8 cellular contexts compared by ENCODE assay signal in genomic region chr1:53326088-53326597, GRCh38. TPM values are rescaled to one million over a fixed set of nuclear protein-coding genes. Genes with fewer than 3 reads are reported as not detected.
DNase-seq lines count a peak whose midpoint lies in the region; ATAC-seq, FAIRE-seq and TF ChIP-seq lines count a peak whose summit lies in the region.

No MANE protein-coding gene starts in this region.

- dilution Hi-C loops in endothelial cell of umbilical vein (cut with MboI; ENCODE audit: extremely low pct_ligation_motif_present, low sequenced_read_pairs) = no loop called here

- no peaks in the 10 kb centered on the region for H4K20me1 ChIP-seq in endothelial cell of umbilical vein (replicated peaks; ENCODE audit: control insufficient read depth, extremely low read depth, insufficient read depth, low read length)

- no peaks in the 10 kb centered on the region for H3K9me1 ChIP-seq in endothelial cell of umbilical vein (replicated peaks; ENCODE audit: control insufficient read depth, extremely low read depth, insufficient read depth, low read length)

- TF ChIP-seq CTCF in endothelial cell of umbilical vein (IDR thresholded peaks at IDR 0.05; ENCODE audit: extremely low read depth in 1 of 2, insufficient read depth in 1 of 2, low read depth in 1 of 2, low read length in 2 of 2) = no peak

- H2AFZ ChIP-seq in endothelial cell of umbilical vein (ENCODE audit: low read depth, low read length) = peak overlapping the region; percentile 95

- H3K27me3 ChIP-seq in endothelial cell of umbilical vein (ENCODE audit: control insufficient read depth in 2 of 2, insufficient read depth in 2 of 2, low read length in 2 of 2) = no peaks in the 10 kb centered on the region

- CTCF ChIA-PET in endothelial cell of umbilical vein (lab: Charles Lee) = interaction anchor here (0.7 to 2.2 kb wide), 3 partner anchors 9 to 69 kb away, joined by 3 to 8 read pairs (median 3); no protein-coding TSS in a partner anchor

- peak; percentile 76 for TF ChIP-seq POLR2A in endothelial cell of umbilical vein (IDR thresholded peaks at IDR 0.05; ENCODE audit: low read depth, low read length)

- no TSS peak for BruUV-seq in endothelial cell of umbilical vein (replicated peaks; lab: Mats Ljungman, UMichigan)

- DNase-seq in Caki2 (ENCODE audit: low read depth) = peak; percentile 97
- peak; percentile 94 for DNase-seq in HT-29 (ENCODE audit: low spot score)
- DNase-seq in NOMO-1 (lab: John Stamatoyannopoulos, UW; ENCODE audit: unreplicated experiment in 2 of 2) = peak; percentile 98
- DNase-seq in activated CD8-positive, alpha-beta memory T cell treated with anti-CD3 and anti-CD28 coated beads for 48 hours (ENCODE audit: low read depth in 2 of 3, low spot score in 2 of 3) = peak; percentile 82 to 96 (median 88)
- DNase-seq in endothelial cell of umbilical vein (ENCODE audit: low read depth, low spot score) = peak; percentile 81
- DNase-seq in midbrain (lab: John Stamatoyannopoulos, UW) = peak; percentile 69
- peak; percentile 90 to 93 for DNase-seq in stimulated activated CD8-positive, alpha-beta memory T cell treated with anti-CD3 and anti-CD28 coated beads, Interleukin-15, amount 100 ng/mL, for 4 hours (ENCODE audit: low read depth in 2 of 2)

- peak; percentile 96 for FAIRE-seq in endothelial cell of umbilical vein (lab: Jason Lieb, UNC)

- peak overlapping the region; percentile 81 for H3K27ac ChIP-seq in endothelial cell of umbilical vein (ENCODE audit: insufficient read depth, low read depth, low read length)

- H3K4me2 ChIP-seq in endothelial cell of umbilical vein (ENCODE audit: insufficient read depth, low read length) = peak overlapping the region; percentile 25

- intact Hi-C loops in endothelial cell of umbilical vein (cut with micrococcal nuclease) = loop anchor here (1.0 to 2.0 kb wide), 4 partner anchors 33 to 129 kb away; partner anchors contain the start of genes CPT2 and MAGOH

- in situ Hi-C loops in Caki2 (cut with HindIII; ENCODE audit: low pct_unique_long_range_greater_than_20kb, low sequenced_read_pairs) = no loop called here

- H3K9ac ChIP-seq in endothelial cell of umbilical vein (replicated peaks; ENCODE audit: extremely low read depth, insufficient read depth, low read length) = peak overlapping the region; percentile 85

- peak; percentile 83 for ATAC-seq in GM21367 (IDR thresholded peaks at IDR 0.05; ENCODE audit: unreplicated experiment)

- peak overlapping the region; percentile 53 to 83 (median 79) for H3K4me3 ChIP-seq in endothelial cell of umbilical vein (replicated peaks in 1 of 3; ENCODE audit: insufficient read depth in 1 of 3, low read depth in 1 of 3, low read length in 3 of 3)

- H3K79me2 ChIP-seq in endothelial cell of umbilical vein (ENCODE audit: control insufficient read depth, insufficient read depth, low read length) = peaks cover 51% of the 10 kb centered on the region

- H3K36me3 ChIP-seq in endothelial cell of umbilical vein (ENCODE audit: control insufficient read depth in 2 of 2, extremely low read depth in 1 of 2, insufficient read depth in 2 of 2, low read length in 2 of 2) = no peaks in the 10 kb centered on the region

- peaks cover 16% of the 10 kb centered on the region for H3K4me1 ChIP-seq in endothelial cell of umbilical vein (ENCODE audit: control insufficient read depth, extremely low read depth, insufficient read depth, low read length)

- no peaks in the 10 kb centered on the region for H3K9me3 ChIP-seq in endothelial cell of umbilical vein (replicated peaks; ENCODE audit: control insufficient read depth, insufficient read depth, low read length)

- POLR2A ChIA-PET in endothelial cell of umbilical vein (lab: Charles Lee) = no interaction called here

TF ChIP-seq in endothelial cell of umbilical vein, 7 proteins besides CTCF, POLR2A, EP300 and RAD21:
- peak; percentile 62 for TF ChIP-seq POLR2AphosphoS5 (IDR thresholded peaks at IDR 0.05; ENCODE audit: insufficient read depth, low read depth, low read length)
- TF ChIP-seq MYC (IDR thresholded peaks at IDR 0.05; ENCODE audit: low read depth, low read length) = no peak

RNA-seq across cellular contexts. Expression of gene LRP8, which starts 1.7 kb away (rescaled TPM):
- 23.9 and 43.5 TPM in 2 replicates for total RNA-seq in Caki2 (2014; rRNA removed; shearing (Covaris generic); ENCODE audit: low replicate concordance)
- total RNA-seq in HT-29 (2014; rRNA removed; shearing (Covaris generic)) = 242 and 262 TPM in 2 replicates
- 57.1 and 62.2 TPM in 2 replicates for total RNA-seq in endothelial cell of umbilical vein
- 32.7 and 40.9 TPM in 2 replicates for polyA plus RNA-seq in endothelial cell of umbilical vein
- polyA plus RNA-seq in endothelial cell of umbilical vein (2011; cell fraction: cytosol; rRNA removed) = 29.8 and 30.0 TPM in 2 replicates
- polyA plus RNA-seq in endothelial cell of umbilical vein (2011; cell fraction: nucleus; rRNA removed) = 124 and 145 TPM in 2 replicates
- polyA plus RNA-seq in endothelial cell of umbilical vein (2012) = 26.6 and 30.5 TPM in 2 replicates
- 81.5 and 89.4 TPM in 2 replicates for polyA minus RNA-seq in endothelial cell of umbilical vein
- polyA minus RNA-seq in endothelial cell of umbilical vein (2011; cell fraction: cytosol; rRNA and poly(A)+ RNA removed) = 59.2 TPM
- polyA minus RNA-seq in endothelial cell of umbilical vein (2011; cell fraction: nucleus; rRNA and poly(A)+ RNA removed) = 51.7 and 72.7 TPM in 2 replicates

Comparison
In these comparisons a context has a peak if more than half of its experiments do, and no peak if none do; other contexts are left out.
1. Peak in every context shown above with its lines: DNase-seq, ATAC-seq, H3K4me3 ChIP-seq and H3K27ac ChIP-seq.